30 cellular contexts compared by ENCODE assay signal in genomic region chr12:111352300-111352993, GRCh38.
"Had no signal": no experiment of that assay in that cellular context is flagged by ENCODE, and none has a peak within 500 bp of the region (broad histone marks: within the 10 kb centered on the region; RNA-seq: fewer than 3 reads in every experiment).

No MANE protein-coding gene starts in this region.

- DNase-seq: activated B cell treated with CpG ODN at 0.5 μM for 24 hours; activated CD4-positive, alpha-beta memory T cell treated with anti-CD3 and anti-CD28 coated beads for 36 hours; activated CD4-positive, alpha-beta T cell treated with anti-CD3 and anti-CD28 coated beads for 4 hours; activated CD4-positive, alpha-beta T cell treated with anti-CD3 and anti-CD28 coated beads, Interleukin-2, amount 50 U/mL, for 1 hour; activated CD4-positive, CD25-positive, alpha-beta regulatory T cell treated with anti-CD3 and anti-CD28 coated beads, Interleukin-2, amount 50 U/mL, for 72 hours; activated CD8-positive, alpha-beta memory T cell treated with anti-CD3 and anti-CD28 coated beads, Interleukin-2, amount 50 U/mL, for 4 hours; activated effector memory CD4-positive, alpha-beta T cell treated with Interleukin-2 at 50 U/mL for 16 hours; activated naive CD4-positive, alpha-beta T cell treated with anti-CD3 and anti-CD28 coated beads, Interleukin-2, amount 10 ng/mL, durations not matched to agents 7 days and 5 days; activated T-cell treated with anti-CD3 and anti-CD28 coated beads for 4 hours; activated T-cell treated with anti-CD3 and anti-CD28 coated beads, Interleukin-2, amount 50 U/mL, for 4 hours; body of pancreas; Karpas-422; KBM-7; NCI-H1105; NCI-H1417 treated with DMSO at 0.1 percent for 48 hours; NCI-H187 treated with DMSO at 0.1 percent for 48 hours; NCI-H2081; NCI-H2171 treated with DMSO at 0.1 percent for 48 hours; NCI-H2227 treated with DMSO at 0.1 percent for 48 hours; NCI-H446; NCI-H510A treated with DMSO at 0.1 percent for 48 hours; NCI-H526 treated with DMSO at 0.1 percent for 48 hours; NCI-H774; SHP77; SW 1271; T-helper 1 cell; T-helper 2 cell; T-helper 9 cell had no signal

- H3K4me3 Mint-ChIP-seq: activated B cell treated with CpG ODN at 0.5 μM for 24 hours; activated CD4-positive, alpha-beta memory T cell treated with anti-CD3 and anti-CD28 coated beads for 36 hours; activated naive CD4-positive, alpha-beta T cell treated with anti-CD3 and anti-CD28 coated beads, Interleukin-2, amount 10 ng/mL, durations not matched to agents 7 days and 5 days; activated naive CD8-positive, alpha-beta T cell; activated T-cell treated with anti-CD3 and anti-CD28 coated beads, Interleukin-2, amount 50 U/mL, for 4 hours had no signal

- H3K36me3 Mint-ChIP-seq: activated CD4-positive, alpha-beta memory T cell treated with anti-CD3 and anti-CD28 coated beads for 36 hours; activated naive CD4-positive, alpha-beta T cell treated with anti-CD3 and anti-CD28 coated beads, Interleukin-2, amount 10 ng/mL, durations not matched to agents 7 days and 5 days; activated naive CD8-positive, alpha-beta T cell had no signal

- H3K27ac Mint-ChIP-seq: activated CD4-positive, alpha-beta memory T cell treated with anti-CD3 and anti-CD28 coated beads for 36 hours; activated naive CD4-positive, alpha-beta T cell treated with anti-CD3 and anti-CD28 coated beads, Interleukin-2, amount 10 ng/mL, durations not matched to agents 7 days and 5 days; activated naive CD8-positive, alpha-beta T cell had no signal

- H3K27me3 Mint-ChIP-seq: activated B cell treated with CpG ODN at 0.5 μM for 24 hours; activated CD4-positive, alpha-beta memory T cell treated with anti-CD3 and anti-CD28 coated beads for 36 hours; activated naive CD4-positive, alpha-beta T cell treated with anti-CD3 and anti-CD28 coated beads, Interleukin-2, amount 10 ng/mL, durations not matched to agents 7 days and 5 days; activated naive CD8-positive, alpha-beta T cell had no signal

- H3K4me1 Mint-ChIP-seq: activated naive CD4-positive, alpha-beta T cell treated with anti-CD3 and anti-CD28 coated beads, Interleukin-2, amount 10 ng/mL, durations not matched to agents 7 days and 5 days had no signal

- ATAC-seq: activated T-cell treated with anti-CD3 and anti-CD28 coated beads, Interleukin-2, amount 50 U/mL, for 4 hours; body of pancreas; Panc1 had no signal
